7 cellular contexts compared by ENCODE assay signal in the genomic region with DNA sequence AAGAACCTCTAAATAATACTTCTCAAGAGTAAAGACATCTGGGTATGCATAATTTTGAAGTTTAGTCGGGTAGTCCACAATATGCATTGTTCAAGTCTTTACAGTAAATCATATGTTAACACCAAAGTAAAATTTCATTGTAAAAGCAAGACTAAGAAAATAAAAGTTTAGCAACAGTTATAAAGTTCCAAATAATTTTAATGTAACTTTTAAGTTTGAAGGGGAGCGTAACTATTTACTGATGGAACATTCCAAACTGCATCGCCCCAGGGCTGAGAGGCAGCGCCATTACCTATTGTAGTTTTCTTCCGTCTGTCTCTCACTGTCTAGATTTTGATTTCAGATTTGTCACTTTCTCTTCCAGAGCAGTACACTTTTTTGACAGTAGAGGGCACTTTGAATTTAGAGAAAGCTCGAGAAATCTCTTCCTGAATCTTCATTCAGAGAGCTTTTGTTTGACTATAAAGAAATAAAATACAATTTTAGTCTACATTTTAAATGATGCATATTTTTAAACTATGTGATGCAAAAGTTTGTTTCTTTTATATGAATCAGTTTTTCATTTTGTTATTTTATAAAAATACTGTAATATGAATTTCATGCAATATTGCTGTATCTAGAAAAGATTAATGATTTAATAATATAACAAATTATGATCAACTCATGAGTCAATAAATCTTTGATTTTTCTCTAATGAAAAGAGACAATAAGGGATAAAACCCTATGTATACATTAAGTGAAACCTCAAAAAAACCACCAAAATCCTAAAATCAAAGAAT.
DNase-seq lines count a peak whose midpoint lies in the region; ATAC-seq, FAIRE-seq and TF ChIP-seq lines count a peak whose summit lies in the region.

No MANE protein-coding gene starts in this region.

- H3K4me3 ChIP-seq in H7 (ENCODE audit: insufficient read depth, low read depth, low read length) (no peak overlapping the region), Peyer's patch (no peak overlapping the region), epithelial cell of proximal tubule (ENCODE audit: low read depth, low read length) (no peak overlapping the region), pancreas (no peak overlapping the region)

- FAIRE-seq in pancreas (lab: Jason Lieb, UNC): peak; percentile 98

- DNase-seq in H7: peak; percentile 19
- DNase-seq in LHCN-M2 (ENCODE audit: low read depth): peak; percentile 86
- no peak for DNase-seq in Peyer's patch
- peak; percentile 33 for DNase-seq in epithelial cell of proximal tubule (ENCODE audit: low read depth)
- DNase-seq in pancreas: no peak
- no peak for DNase-seq in ureter (ENCODE audit: low spot score)

- peak in 3 of 4 donors; percentile 36 to 41 (median 41) for ATAC-seq in pancreas

- WGBS in pancreas, 2 donors: 5 to 6% methylated on average over 6 of the region's 6 CpGs

- H3K36me3 ChIP-seq in H7 (replicated peaks; ENCODE audit: control insufficient read depth, insufficient read depth, low read length): no peaks in the 10 kb centered on the region
- H3K36me3 ChIP-seq in Peyer's patch: no peaks in the 10 kb centered on the region
- H3K36me3 ChIP-seq in pancreas: no peaks in the 10 kb centered on the region

- H3K27ac ChIP-seq in Peyer's patch (no peak overlapping the region), pancreas (no peak overlapping the region)

- H3K27me3 ChIP-seq in H7 (ENCODE audit: control insufficient read depth, insufficient read depth, low read length): no peaks in the 10 kb centered on the region
- H3K27me3 ChIP-seq in Peyer's patch: no peaks in the 10 kb centered on the region
- no peaks in the 10 kb centered on the region for H3K27me3 ChIP-seq in pancreas

- no peaks in the 10 kb centered on the region for H3K9me3 ChIP-seq in Peyer's patch
- H3K9me3 ChIP-seq in pancreas: no peaks in the 10 kb centered on the region

- H3K4me1 ChIP-seq in Peyer's patch (no peaks in the 10 kb centered on the region), pancreas (no peaks in the 10 kb centered on the region)

- peak; percentile 64 for TF ChIP-seq CTCF in GM12873 (IDR thresholded peaks at IDR 0.05; ENCODE audit: insufficient read depth, low read depth, low read length, missing control alignments)
- TF ChIP-seq CTCF in Peyer's patch (IDR thresholded peaks at IDR 0.05): peak; percentile 44 to 71 (median 64)
- peak; percentile 80 for TF ChIP-seq CTCF in epithelial cell of proximal tubule (conservative IDR thresholded peaks at IDR 0.05; ENCODE audit: low read depth, low read length)
- TF ChIP-seq CTCF in pancreas (IDR thresholded peaks at IDR 0.05): peak; percentile 55 to 69 (median 59)

- TF ChIP-seq POLR2A in Peyer's patch (IDR thresholded peaks at IDR 0.05): no peak

- intact Hi-C loops in pancreas (cut with DNase I): no loop called here

Comparison
In these comparisons a context has a peak if more than half of its experiments do, and no peak if none do; other contexts are left out.
1. DNase-seq: peak in H7 (single experiment), LHCN-M2 (single experiment) and epithelial cell of proximal tubule (single experiment); none in Peyer's patch (0 of 3), pancreas (0 of 6) and ureter (single experiment).
2. Peak in every context shown above with its lines, with median percentiles within 50 percentile points of each other: CTCF ChIP-seq.